Comparison of ENCODE assay signal across 10 cellular contexts in genomic region chr15:72426753-72427152, GRCh38. TPM values are rescaled to one million over a fixed set of nuclear protein-coding genes. Genes with fewer than 3 reads are reported as not detected.
"Had no signal": no experiment of that assay in that cellular context is flagged by ENCODE, and none has a peak within 500 bp of the region (broad histone marks: within the 10 kb centered on the region; RNA-seq: fewer than 3 reads in every experiment).

No MANE protein-coding gene starts in this region.

- H3K4me1 ChIP-seq: HAP-1 had no signal

- H3K9ac ChIP-seq: GM23248 had no signal

- DNase-seq: GM23248, GOT3, H7, HFFc6, IMR-90, KG1 had no signal

- H2AFZ ChIP-seq: GM23248 had no signal

- H3K27ac ChIP-seq: GM23248 had no signal

- ATAC-seq: HCT116 had no signal

- H3K36me3 ChIP-seq: HAP-1 had no signal

- H3K4me3 ChIP-seq: GM23248, HAP-1 had no signal

RNA-seq across cellular contexts. Expression of gene TMEM202, which starts 28.6 kb away (rescaled TPM):
- total RNA-seq: GM23248, H4, H7, HFFc6, HT-29, IMR-90 had no signal
- polyA plus RNA-seq: GM23248, IMR-90 had no signal
